In the genomic region with DNA sequence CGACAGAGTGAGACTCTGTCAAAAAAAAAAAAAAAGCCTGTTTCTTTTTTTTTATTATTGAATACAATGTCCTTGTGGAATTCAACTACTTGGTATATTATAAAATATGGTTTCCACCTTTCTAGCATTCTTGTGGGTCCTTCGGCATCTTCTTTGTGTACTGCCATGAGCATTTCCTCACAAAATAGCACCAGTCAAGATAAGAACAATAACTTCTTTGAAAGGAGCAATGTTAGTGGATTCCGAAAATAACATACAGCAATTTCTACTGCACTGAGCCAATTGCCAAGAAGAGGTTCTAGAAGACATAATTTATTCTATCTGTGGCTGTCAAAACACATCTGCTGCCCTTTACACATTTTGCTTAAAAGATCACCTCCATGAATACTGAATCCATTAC, we compare ENCODE assay signal across 33 cellular contexts. TPM values are rescaled to one million over a fixed set of nuclear protein-coding genes. Genes with fewer than 3 reads are reported as not detected.
"Had no signal": no experiment of that assay in that cellular context is flagged by ENCODE, and none has a peak within 500 bp of the region (broad histone marks: within the 10 kb centered on the region; RNA-seq: fewer than 3 reads in every experiment).

No MANE protein-coding gene starts in this region.

- DNase-seq: activated B cell treated with CpG ODN at 0.5 μM for 24 hours; activated CD4-positive, alpha-beta memory T cell treated with anti-CD3 and anti-CD28 coated beads for 36 hours; activated CD4-positive, alpha-beta T cell treated with anti-CD3 and anti-CD28 coated beads for 4 hours; activated CD4-positive, alpha-beta T cell treated with anti-CD3 and anti-CD28 coated beads, Interleukin-2, amount 10 ng/mL, durations not matched to agents 24 days and 14 days; activated CD4-positive, alpha-beta T cell treated with anti-CD3 and anti-CD28 coated beads, Interleukin-2, amount 50 U/mL, for 1 hour; activated CD4-positive, alpha-beta T cell treated with anti-CD3 and anti-CD28 coated beads, Interleukin-2, amount 50 U/mL, for 4 hours; activated CD4-positive, CD25-positive, alpha-beta regulatory T cell treated with anti-CD3 and anti-CD28 coated beads, Interleukin-2, amount 50 U/mL, for 72 hours; activated CD8-positive, alpha-beta memory T cell treated with anti-CD3 and anti-CD28 coated beads, Interleukin-2, amount 50 U/mL, for 4 hours; activated CD8-positive, alpha-beta T cell treated with anti-CD3 and anti-CD28 coated beads for 36 hours; activated effector memory CD4-positive, alpha-beta T cell treated with anti-CD3 and anti-CD28 coated beads, Interleukin-2, amount 50 U/mL, for 16 hours; activated gamma-delta T cell treated with Interleukin-2 at 50 U/mL for 16 hours; activated naive CD4-positive, alpha-beta T cell; activated naive CD4-positive, alpha-beta T cell treated with anti-CD3 and anti-CD28 coated beads for 36 hours; activated naive CD4-positive, alpha-beta T cell treated with anti-CD3 and anti-CD28 coated beads, Interleukin-2, amount 50 U/mL, for 16 hours; activated naive CD8-positive, alpha-beta T cell treated with anti-CD3 and anti-CD28 coated beads for 36 hours; activated T-cell treated with anti-CD3 and anti-CD28 coated beads for 4 hours; activated T-cell treated with anti-CD3 and anti-CD28 coated beads, Interleukin-2, amount 50 U/mL, for 1 hour; activated T-cell treated with anti-CD3 and anti-CD28 coated beads, Interleukin-2, amount 50 U/mL, for 4 hours; activated T-cell treated with anti-CD3 and anti-CD28 coated beads, Interleukin-2, amount 50 U/mL, for 72 hours; adrenal gland; amniotic stem cell; aorta; body of pancreas; brain microvascular endothelial cell; caudate nucleus; cerebellar nuclear complex; T-helper 1 cell; T-helper 2 cell; T-helper 9 cell had no signal

- H3K4me3 ChIP-seq: adrenal gland, body of pancreas, cardiac muscle cell had no signal

- H3K27ac ChIP-seq: adrenal gland, body of pancreas, brain microvascular endothelial cell, cardiac muscle cell, VCaP had no signal

- H3K9me3 ChIP-seq: adrenal gland, body of pancreas had no signal

- H3K36me3 ChIP-seq: adrenal gland, brain microvascular endothelial cell, cardiac muscle cell had no signal

- ATAC-seq: activated CD8-positive, alpha-beta T cell treated with anti-CD3 and anti-CD28 coated beads for 36 hours; activated naive CD4-positive, alpha-beta T cell treated with anti-CD3 and anti-CD28 coated beads, Interleukin-2, amount 50 U/mL, for 72 hours; activated T-cell treated with anti-CD3 and anti-CD28 coated beads, Interleukin-2, amount 50 U/mL, for 4 hours; activated T-cell treated with anti-CD3 and anti-CD28 coated beads, Interleukin-2, amount 50 U/mL, for 72 hours; activated T-helper 17 cell treated with anti-CD3 and anti-CD28 coated beads, Interleukin-2, amount 50 U/mL, for 72 hours; body of pancreas had no signal

- H3K27me3 ChIP-seq: adrenal gland, body of pancreas, brain microvascular endothelial cell, cardiac muscle cell had no signal

- H3K4me1 ChIP-seq: adrenal gland, body of pancreas had no signal

RNA-seq across cellular contexts. Expression of gene SPTLC3, which starts 19.2 kb away (rescaled TPM):
- total RNA-seq: activated B cell treated with CpG ODN at 0.5 μM for 24 hours; activated T-helper 17 cell treated with anti-CD3 and anti-CD28 coated beads, Interleukin-2, amount 50 U/mL, for 72 hours had no signal
